Comparison of ENCODE assay signal across 15 cellular contexts in genomic region chr15:84910928-84911623, GRCh38. TPM values are rescaled to one million over a fixed set of nuclear protein-coding genes. Genes with fewer than 3 reads are reported as not detected.
A peak's percentile ranks its signal among the peaks of the same experiment; 100 is the strongest.
DNase-seq lines count a peak whose midpoint lies in the region; ATAC-seq and TF ChIP-seq lines count a peak whose summit lies in the region.
"Had no signal": no experiment of that assay in that cellular context is flagged by ENCODE, and none has a peak within 500 bp of the region (broad histone marks: within the 10 kb centered on the region; RNA-seq: fewer than 3 reads in every experiment).

No MANE protein-coding gene starts in this region.

- no peaks in the 10 kb centered on the region; the same call in 2 of the 3 replicates for H3K9me3 Mint-ChIP-seq in GM23338
- H3K9me3 Mint-ChIP-seq: activated T-helper 1 cell treated with anti-CD3 and anti-CD28 coated beads, Interleukin-12 subunit alpha, Interleukin-12 subunit beta, Interleukin-2, Interleukin-4 antibody, amounts not matched to agents 30 ng/mL and 10 ng/mL and 1 ng/mL, durations not matched to agents 14 hours and 24 hours and 36 hours had no signal

- H3K4me1 ChIP-seq in GM23338 (ENCODE audit: insufficient read depth) (no peaks in the 10 kb centered on the region), rectal smooth muscle tissue (ENCODE audit: control insufficient read depth, insufficient read depth, low read length) (peaks cover 28% of the 10 kb centered on the region)

- H3K27me3 ChIP-seq in GM23338 (ENCODE audit: insufficient read depth) (no peaks in the 10 kb centered on the region), rectal smooth muscle tissue (ENCODE audit: control insufficient read depth, insufficient read depth, low read length) (no peaks in the 10 kb centered on the region)

- DNase-seq in GM23338 (ENCODE audit: low spot score) (no peak), NCI-H774 (lab: John Stamatoyannopoulos, UW) (peak; percentile 83), epithelial cell of prostate (ENCODE audit: low read depth, low spot score) (no peak)
- no peak for DNase-seq in stimulated activated naive CD4-positive, alpha-beta T cell (lab: John Stamatoyannopoulos, UW)
- DNase-seq: NCI-H226 had no signal

- H3K27ac ChIP-seq in GM23338 (ENCODE audit: low read depth) (no peak overlapping the region), epithelial cell of prostate (peak overlapping the region; percentile 80), rectal smooth muscle tissue (ENCODE audit: low read depth, low read length) (peak overlapping the region; percentile 51)
- H3K27ac ChIP-seq: C4-2B had no signal

- H4K20me1 ChIP-seq in GM23338 (replicated peaks; ENCODE audit: insufficient read depth): no peaks in the 10 kb centered on the region

- H3K4me3 ChIP-seq in GM23338 (no peak overlapping the region), rectal smooth muscle tissue (ENCODE audit: low read length) (no peak overlapping the region)

- H3K9me2 ChIP-seq in GM23338 (ENCODE audit: insufficient read depth): no peaks in the 10 kb centered on the region

- no peaks in the 10 kb centered on the region for H3F3A ChIP-seq in GM23338 (replicated peaks; ENCODE audit: low read depth)

- H3K9ac ChIP-seq in rectal smooth muscle tissue (ENCODE audit: low read length): no peak overlapping the region

- H3K36me3 ChIP-seq in GM23338 (ENCODE audit: insufficient read depth) (no peaks in the 10 kb centered on the region), rectal smooth muscle tissue (ENCODE audit: control insufficient read depth, insufficient read depth, low read length) (no peaks in the 10 kb centered on the region)

- ATAC-seq in GM23338 (no peak), GM21447 (IDR thresholded peaks at IDR 0.05; ENCODE audit: unreplicated experiment) (no peak), GM18520 (IDR thresholded peaks at IDR 0.05; ENCODE audit: unreplicated experiment) (no peak), HG03439 (IDR thresholded peaks at IDR 0.05; ENCODE audit: unreplicated experiment) (no peak)
- ATAC-seq: activated CD4-positive, CD25-positive, alpha-beta regulatory T cell treated with anti-CD3 and anti-CD28 coated beads, Interleukin-2, amount 50 U/mL, for 24 hours had no signal

- no peak for TF ChIP-seq CTCF in GM23338 (conservative IDR thresholded peaks at IDR 0.05; ENCODE audit: low read depth in 2 of 2)

- no peaks in the 10 kb centered on the region for H3K36me3 Mint-ChIP-seq in GM23338 (ENCODE audit: low read depth)

- peak overlapping the region; percentile 32; the same call in 1 of the 2 replicates for H2AFZ ChIP-seq in GM23338

- no peak overlapping the region for H3K4me2 ChIP-seq in GM23338

- H3K27ac Mint-ChIP-seq in GM23338: no peak overlapping the region
- H3K27ac Mint-ChIP-seq: activated T-helper 1 cell treated with anti-CD3 and anti-CD28 coated beads, Interleukin-12 subunit alpha, Interleukin-12 subunit beta, Interleukin-2, Interleukin-4 antibody, amounts not matched to agents 30 ng/mL and 10 ng/mL and 1 ng/mL, durations not matched to agents 14 hours and 24 hours and 36 hours had no signal

- H3K4me3 Mint-ChIP-seq in GM23338: no peak overlapping the region
- H3K4me3 Mint-ChIP-seq: activated T-helper 1 cell treated with anti-CD3 and anti-CD28 coated beads, Interleukin-12 subunit alpha, Interleukin-12 subunit beta, Interleukin-2, Interleukin-4 antibody, amounts not matched to agents 30 ng/mL and 10 ng/mL and 1 ng/mL, durations not matched to agents 14 hours and 24 hours and 36 hours had no signal

- peaks cover 12% of the 10 kb centered on the region for H3K4me1 Mint-ChIP-seq in GM23338

- H3K27me3 Mint-ChIP-seq in GM23338 (ENCODE audit: insufficient read depth, low read depth, poor library complexity): peaks cover 5% of the 10 kb centered on the region

- H3K79me2 ChIP-seq in GM23338 (replicated peaks; ENCODE audit: insufficient read depth): no peaks in the 10 kb centered on the region

TF ChIP-seq in GM23338, 12 proteins besides CTCF, POLR2A, EP300 and RAD21 (continues in another document):
- no peak for TF ChIP-seq EZH2phosphoT487 (IDR thresholded peaks at IDR 0.05; ENCODE audit: unreplicated experiment)
- TF ChIP-seq POLR2AphosphoS5 (IDR thresholded peaks at IDR 0.05; ENCODE audit: low read depth): no peak
- TF ChIP-seq STAT1 (IDR thresholded peaks at IDR 0.05; ENCODE audit: unreplicated experiment): no peak
- no peak for TF ChIP-seq CREB1 (CRISPR knock-in tag; IDR thresholded peaks at IDR 0.05; ENCODE audit: low read depth)
- no peak for TF ChIP-seq NANOG (IDR thresholded peaks at IDR 0.05; ENCODE audit: borderline replicate concordance)
- TF ChIP-seq EZH2 (IDR thresholded peaks at IDR 0.05; ENCODE audit: low read depth, unreplicated experiment): no peak
- TF ChIP-seq ZNF331 (CRISPR knock-in tag; IDR thresholded peaks at IDR 0.05; ENCODE audit: low read depth): no peak
- no peak for TF ChIP-seq ZNF114 (CRISPR knock-in tag; IDR thresholded peaks at IDR 0.05)
- no peak for TF ChIP-seq ETS1 (IDR thresholded peaks at IDR 0.05)
- TF ChIP-seq REST (IDR thresholded peaks at IDR 0.05; ENCODE audit: unreplicated experiment): no peak

RNA-seq across cellular contexts. Expression of gene SLC28A1, which starts 26.6 kb away (rescaled TPM):
- total RNA-seq in GM23338 (2014; rRNA removed; shearing (Covaris generic)): not detected in 2 replicates
- not detected in 2 replicates for polyA plus RNA-seq in GM23338 (2016; fragmentation: Nextera tagmentation; extraction: Ambion mirVana)
- total RNA-seq: activated T-helper 1 cell treated with anti-CD3 and anti-CD28 coated beads, Interleukin-12 subunit alpha, Interleukin-12 subunit beta, Interleukin-2, Interleukin-4 antibody, amounts not matched to agents 30 ng/mL and 10 ng/mL and 1 ng/mL, durations not matched to agents 14 hours and 24 hours and 36 hours; cerebellum; lower leg skin; pulmonary artery endothelial cell had no signal
